21 cellular contexts compared by ENCODE assay signal in genomic region chr20:52003976-52004375, GRCh38.
A peak's percentile ranks its signal among the peaks of the same experiment; 100 is the strongest.
DNase-seq lines count a peak whose midpoint lies in the region; ATAC-seq and TF ChIP-seq lines count a peak whose summit lies in the region.
"Had no signal": no experiment of that assay in that cellular context is flagged by ENCODE, and none has a peak within 500 bp of the region (broad histone marks: within the 10 kb centered on the region; RNA-seq: fewer than 3 reads in every experiment).

No MANE protein-coding gene starts in this region.

- H3K27me3 ChIP-seq in DOHH2 (ENCODE audit: control insufficient read depth, low read length) (no peaks in the 10 kb centered on the region), Peyer's patch (no peaks in the 10 kb centered on the region)

- H3K4me1 ChIP-seq in DOHH2 (ENCODE audit: control insufficient read depth, low read length): peaks cover 46% of the 10 kb centered on the region
- no peaks in the 10 kb centered on the region for H3K4me1 ChIP-seq in Peyer's patch
- H3K4me1 ChIP-seq: left ventricle myocardium inferior, psoas muscle had no signal

- H3K4me2 ChIP-seq in DOHH2 (ENCODE audit: low read length): peak overlapping the region; percentile 69

- H3K27me3 Mint-ChIP-seq in neural crest cell (ENCODE audit: low read depth): no peaks in the 10 kb centered on the region
- H3K27me3 Mint-ChIP-seq in activated T-cell treated with anti-CD3 and anti-CD28 coated beads, Interleukin-2, amount 50 U/mL, for 4 hours (ENCODE audit: low read depth): peaks cover 14% of the 10 kb centered on the region

- no peaks in the 10 kb centered on the region for H3K79me2 ChIP-seq in DOHH2 (ENCODE audit: control insufficient read depth, low read length)

- no peaks in the 10 kb centered on the region for H3K9me2 ChIP-seq in DOHH2 (replicated peaks; ENCODE audit: control insufficient read depth, low read length)

- DNase-seq in NCI-H1694 (lab: John Stamatoyannopoulos, UW) (peak; percentile 17), NCI-H748 treated with DMSO at 0.1 percent for 48 hours (lab: John Stamatoyannopoulos, UW) (peak; percentile 18), neural crest cell (ENCODE audit: low read depth, low spot score) (no peak), Peyer's patch (no peak), HCEC 1CT (no peak)
- no peak for DNase-seq in activated T-cell treated with anti-CD3 and anti-CD28 coated beads, Interleukin-2, amount 50 U/mL, for 4 hours
- DNase-seq: activated naive CD4-positive, alpha-beta T cell; activated T-cell treated with anti-CD3 and anti-CD28 coated beads for 4 hours; DMS79; left ventricle myocardium inferior; NCI-H187 treated with DMSO at 0.1 percent for 48 hours; NCI-H774; PC-3; psoas muscle; stimulated activated naive CD4-positive, alpha-beta T cell; T-helper 2 cell; WERI-Rb-1 had no signal

- ATAC-seq in HG02981 (IDR thresholded peaks at IDR 0.05; ENCODE audit: unreplicated experiment): no peak
- no peak for ATAC-seq in activated T-cell treated with anti-CD3 and anti-CD28 coated beads, Interleukin-2, amount 50 U/mL, for 4 hours
- ATAC-seq: PC-3, psoas muscle had no signal

- peaks cover 50% of the 10 kb centered on the region for H3K4me1 Mint-ChIP-seq in neural crest cell
- H3K4me1 Mint-ChIP-seq in activated T-cell treated with anti-CD3 and anti-CD28 coated beads, Interleukin-2, amount 50 U/mL, for 4 hours (ENCODE audit: low read depth): no peaks in the 10 kb centered on the region
- H3K4me1 Mint-ChIP-seq: IgD-negative memory B cell had no signal

- TF ChIP-seq POLR2A in Peyer's patch (IDR thresholded peaks at IDR 0.05): no peak

- peak overlapping the region; percentile 78 for H3K27ac ChIP-seq in DOHH2 (ENCODE audit: low read depth, low read length)
- no peak overlapping the region for H3K27ac ChIP-seq in Peyer's patch
- H3K27ac ChIP-seq: left ventricle myocardium inferior, neutrophil, psoas muscle, WERI-Rb-1 had no signal

- H4K20me1 ChIP-seq in DOHH2 (ENCODE audit: control insufficient read depth, insufficient read depth, low read depth, low read length): no peaks in the 10 kb centered on the region

- peak overlapping the region; percentile 53 for H3K27ac Mint-ChIP-seq in neural crest cell (ENCODE audit: unreplicated experiment)
- H3K27ac Mint-ChIP-seq: IgD-negative memory B cell had no signal

- H3K9me3 Mint-ChIP-seq in neural crest cell: no peaks in the 10 kb centered on the region
- no peaks in the 10 kb centered on the region for H3K9me3 Mint-ChIP-seq in activated T-cell treated with anti-CD3 and anti-CD28 coated beads, Interleukin-2, amount 50 U/mL, for 4 hours

- H3K4me3 ChIP-seq in DOHH2 (ENCODE audit: low read length): peak overlapping the region; percentile 59
- H3K4me3 ChIP-seq in Peyer's patch: no peak overlapping the region
- H3K4me3 ChIP-seq: left ventricle myocardium inferior, psoas muscle had no signal

- no peak for TF ChIP-seq CTCF in DOHH2 (IDR thresholded peaks at IDR 0.05; ENCODE audit: low read depth, low read length, poor library complexity, severe bottlenecking)
- no peak for TF ChIP-seq CTCF in neural crest cell (conservative IDR thresholded peaks at IDR 0.05)
- TF ChIP-seq CTCF in Peyer's patch (IDR thresholded peaks at IDR 0.05): no peak

- H3K9me3 ChIP-seq in DOHH2 (ENCODE audit: control insufficient read depth, insufficient read depth, low read length) (no peaks in the 10 kb centered on the region), Peyer's patch (no peaks in the 10 kb centered on the region)
- H3K9me3 ChIP-seq: left ventricle myocardium inferior, neutrophil, psoas muscle had no signal

- peak overlapping the region; percentile 51 for H3K4me3 Mint-ChIP-seq in neural crest cell
- H3K4me3 Mint-ChIP-seq in activated T-cell treated with anti-CD3 and anti-CD28 coated beads, Interleukin-2, amount 50 U/mL, for 4 hours: no peak overlapping the region
- H3K4me3 Mint-ChIP-seq: IgD-negative memory B cell had no signal

- H3K36me3 ChIP-seq in DOHH2 (ENCODE audit: control insufficient read depth, low read length) (no peaks in the 10 kb centered on the region), Peyer's patch (no peaks in the 10 kb centered on the region)
- H3K36me3 ChIP-seq: left ventricle myocardium inferior, neutrophil, WERI-Rb-1 had no signal

- no peaks in the 10 kb centered on the region for H3K36me3 Mint-ChIP-seq in neural crest cell (ENCODE audit: low read depth)
- no peaks in the 10 kb centered on the region for H3K36me3 Mint-ChIP-seq in activated T-cell treated with anti-CD3 and anti-CD28 coated beads, Interleukin-2, amount 50 U/mL, for 4 hours (ENCODE audit: insufficient read depth)
- H3K36me3 Mint-ChIP-seq: IgD-negative memory B cell had no signal

- H3F3A ChIP-seq in DOHH2 (ENCODE audit: control insufficient read depth, insufficient read depth): no peaks in the 10 kb centered on the region

Comparison
In these comparisons a context has a peak if more than half of its experiments do, and no peak if none do; other contexts are left out.
1. DNase-seq: peak in NCI-H1694 (single experiment) and NCI-H748 treated with DMSO at 0.1 percent for 48 hours (single experiment); none in neural crest cell (single experiment), Peyer's patch (0 of 3), activated T-cell treated with anti-CD3 and anti-CD28 coated beads, Interleukin-2, amount 50 U/mL, for 4 hours (single experiment) and HCEC 1CT (single experiment).